16 cellular contexts compared by ENCODE assay signal in the genomic region with DNA sequence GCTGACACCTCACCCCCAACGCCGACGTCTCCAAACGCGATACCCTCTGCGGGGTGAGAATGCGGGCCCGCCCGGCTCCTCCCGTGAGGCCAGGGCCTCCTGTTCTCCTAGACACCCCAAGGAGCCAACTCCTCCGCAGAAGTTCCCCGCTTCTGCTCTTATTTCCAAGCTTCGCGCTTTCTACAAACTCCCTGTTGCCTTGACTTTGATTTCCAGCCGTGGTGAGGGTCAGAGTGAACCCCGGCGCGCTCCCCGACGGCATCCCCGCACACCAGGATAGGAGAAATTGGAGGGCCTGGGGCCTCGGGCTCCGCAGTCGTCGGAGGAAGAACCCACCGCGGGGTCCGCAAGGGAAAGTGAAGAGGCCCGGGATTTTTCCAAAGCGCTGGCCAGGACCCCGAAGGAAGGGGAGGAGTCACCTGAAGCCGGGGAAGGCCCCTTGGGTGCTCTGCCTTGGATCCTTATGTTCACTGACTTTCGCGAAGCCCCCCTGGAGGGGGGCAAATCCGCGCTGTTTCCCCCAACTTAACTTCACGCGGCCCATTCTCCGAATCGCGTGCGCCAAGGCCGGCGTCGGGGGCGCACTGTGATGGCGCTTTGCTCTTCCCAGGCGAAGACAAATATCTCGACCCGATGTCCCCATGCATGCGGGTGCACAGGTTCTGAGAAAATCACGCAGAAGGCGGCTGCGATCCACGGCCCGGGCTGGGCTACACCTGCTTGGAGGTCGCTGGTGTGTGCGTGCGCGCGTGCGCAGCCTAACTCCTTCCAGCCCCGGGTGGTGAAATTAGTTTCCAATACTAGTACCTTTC. TPM values are rescaled to one million over a fixed set of nuclear protein-coding genes. Genes with fewer than 3 reads are reported as not detected.
DNase-seq lines count a peak whose midpoint lies in the region; ATAC-seq and TF ChIP-seq lines count a peak whose summit lies in the region.
"Had no signal": no experiment of that assay in that cellular context is flagged by ENCODE, and none has a peak within 500 bp of the region (broad histone marks: within the 10 kb centered on the region; RNA-seq: fewer than 3 reads in every experiment).

No MANE protein-coding gene starts in this region.

- CTCF ChIA-PET in A673 (lab: Charles Lee), result no interaction called here

- TF ChIP-seq CTCF in A673 (conservative IDR thresholded peaks at IDR 0.05; ENCODE audit: low read depth, low read length), result no peak

- POLR2A ChIA-PET in A673 (lab: Charles Lee; ENCODE audit: low non-redundant PET), result no interaction called here

- H3K27me3 ChIP-seq in A673 (replicated peaks; ENCODE audit: insufficient read depth, low read depth, low read length, poor library complexity), result peaks cover 90% of the 10 kb centered on the region

- H3K4me1 ChIP-seq in A673 (ENCODE audit: insufficient read depth, low read length, poor library complexity, severe bottlenecking), result peaks cover 16% of the 10 kb centered on the region

- BruUV-seq in A673 (replicated peaks; lab: Mats Ljungman, UMichigan), result no TSS peak

- peak in 2 of 3 experiments; percentile 83 to 89 for DNase-seq in NCI-H1417 (lab: John Stamatoyannopoulos, UW)
- DNase-seq in NCI-H1417 treated with DMSO at 0.1 percent for 48 hours (lab: John Stamatoyannopoulos, UW), result no peak
- DNase-seq in COLO668 (lab: John Stamatoyannopoulos, UW; ENCODE audit: unreplicated experiment), result peak; percentile 85
- peak; percentile 62 for DNase-seq in NCI-H510A treated with DMSO at 0.1 percent for 48 hours (lab: John Stamatoyannopoulos, UW)
- DNase-seq in NCI-H2171 (lab: John Stamatoyannopoulos, UW), result no peak
- no peak for DNase-seq in A673 (ENCODE audit: low spot score)
- DNase-seq in Right ventricle myocardium inferior (ENCODE audit: missing footprints), result no peak
- DNase-seq: NCI-H446 treated with DMSO at 0.1 percent for 48 hours, Right ventricle myocardium superior had no signal

- no peak for ATAC-seq in Right ventricle myocardium inferior

- H3K36me3 ChIP-seq in A673 (ENCODE audit: insufficient read depth, low read length, poor library complexity, severe bottlenecking), result no peaks in the 10 kb centered on the region

- H3K27ac ChIP-seq in A673 (ENCODE audit: low read depth, low read length, poor library complexity, severe bottlenecking), result no peak overlapping the region

- H3K4me3 ChIP-seq in iPS-11a (ENCODE audit: low read depth, low read length) (peak overlapping the region; percentile 4), A673 (ENCODE audit: low read depth, low read length, poor library complexity, severe bottlenecking) (no peak overlapping the region)
- H3K4me3 ChIP-seq: lung had no signal

- no peaks in the 10 kb centered on the region for H3K9me3 ChIP-seq in A673 (ENCODE audit: low read depth, low read length, poor library complexity, severe bottlenecking)

- intact Hi-C loops in A673 (cut with micrococcal nuclease; ENCODE audit: unreplicated experiment) (no loop called here), Right ventricle myocardium inferior (cut with DNase I) (loop anchor here (5.0 to 10.0 kb wide), 2 partner anchors 100 to 278 kb away; no protein-coding TSS in a partner anchor)

RNA-seq across cellular contexts. Expression of a gene that starts 3.0 kb away (rescaled TPM):
- total RNA-seq in A673 (2021), result not detected in 2 replicates
- total RNA-seq in Right ventricle myocardium inferior, result not detected
- total RNA-seq: A172, bronchial epithelial cell, LHCN-M2, osteocyte, Right ventricle myocardium superior, urinary bladder had no signal

Comparison
In these comparisons a context has a peak if more than half of its experiments do, and no peak if none do; other contexts are left out.
1. DNase-seq: peak in NCI-H1417 (2 of 3), COLO668 (single experiment) and NCI-H510A treated with DMSO at 0.1 percent for 48 hours (single experiment); none in NCI-H1417 treated with DMSO at 0.1 percent for 48 hours (single experiment), NCI-H2171 (single experiment), A673 (single experiment) and Right ventricle myocardium inferior (single experiment).